8 cellular contexts compared by ENCODE assay signal in the genomic region with DNA sequence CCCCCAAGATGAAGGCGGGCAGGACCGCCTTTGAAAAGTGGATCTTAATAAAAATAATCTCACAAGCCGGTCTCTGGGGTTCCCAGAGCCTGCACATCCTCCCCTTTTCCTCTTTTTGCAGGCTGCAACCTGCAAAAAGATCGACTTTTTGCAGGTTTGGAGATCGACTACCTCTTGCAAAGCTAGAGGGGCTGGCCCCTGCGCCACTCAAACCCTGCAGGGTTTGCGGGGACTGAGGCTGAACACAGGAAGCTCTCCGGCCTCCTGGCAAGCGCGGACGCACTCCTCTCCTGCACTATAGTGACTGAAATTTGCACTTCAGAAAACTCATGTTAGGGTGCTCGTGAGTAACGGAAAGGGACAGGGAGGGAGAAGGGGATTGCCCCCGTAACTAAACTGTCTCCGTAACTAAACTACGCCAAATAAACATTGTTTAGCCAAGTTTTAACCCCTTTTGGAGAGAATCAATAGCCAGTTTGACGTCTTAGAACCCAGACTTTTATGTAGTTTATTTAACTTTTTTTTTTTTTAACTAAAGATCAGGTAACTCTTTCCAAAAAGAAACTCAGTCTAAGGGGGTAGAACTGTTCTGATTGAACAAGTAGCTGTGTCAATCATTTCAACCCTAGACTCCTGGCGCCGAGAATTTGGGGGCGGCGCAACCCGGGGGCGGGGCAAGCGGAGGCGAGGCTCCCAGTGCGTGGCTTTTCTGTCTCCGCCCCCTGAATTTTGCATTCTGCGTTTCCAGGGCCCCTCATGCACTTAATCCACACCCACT. TPM values are rescaled to one million over a fixed set of nuclear protein-coding genes. Genes with fewer than 3 reads are reported as not detected.
DNase-seq lines count a peak whose midpoint lies in the region; ATAC-seq, FAIRE-seq and TF ChIP-seq lines count a peak whose summit lies in the region.

No MANE protein-coding gene starts in this region.

- peak; percentile 72 for FAIRE-seq in endothelial cell of umbilical vein (lab: Jason Lieb, UNC)

- H3K9me1 ChIP-seq in endothelial cell of umbilical vein (replicated peaks; ENCODE audit: control insufficient read depth, extremely low read depth, insufficient read depth, low read length), result no peaks in the 10 kb centered on the region

- intact Hi-C loops in endothelial cell of umbilical vein (cut with micrococcal nuclease), result loop anchor here (5.0 kb wide), 1 partner anchor 529 kb away; no protein-coding TSS in a partner anchor
- intact Hi-C loops in mucosa of descending colon (cut with DNase I, micrococcal nuclease), result loop anchor here in 1 of 2 donors (10.0 kb wide), 2 partner anchors 372 to 472 kb away; no protein-coding TSS in a partner anchor

- no TSS peak for BruUV-seq in endothelial cell of umbilical vein (replicated peaks; lab: Mats Ljungman, UMichigan)

- no peak overlapping the region for H3K9ac ChIP-seq in endothelial cell of umbilical vein (replicated peaks; ENCODE audit: extremely low read depth, insufficient read depth, low read length)

- peak overlapping the region; percentile 9 to 84 (median 64) for H3K4me3 Mint-ChIP-seq in CD4-positive, CD25-positive, alpha-beta regulatory T cell

- peak overlapping the region; percentile 25 for H2AFZ ChIP-seq in endothelial cell of umbilical vein (ENCODE audit: low read depth, low read length)

- no peak overlapping the region for H3K4me3 ChIP-seq in CD4-positive, CD25-positive, alpha-beta regulatory T cell (ENCODE audit: low read depth, low read length)
- H3K4me3 ChIP-seq in endothelial cell of umbilical vein (replicated peaks in 1 of 3; ENCODE audit: insufficient read depth in 1 of 3, low read depth in 1 of 3, low read length in 3 of 3) (peak overlapping the region; percentile 31 to 55 (median 48)), mucosa of descending colon (no peak overlapping the region)

- H3K27ac Mint-ChIP-seq in CD4-positive, CD25-positive, alpha-beta regulatory T cell, result no peak overlapping the region

- no peaks in the 10 kb centered on the region for H3K79me2 ChIP-seq in endothelial cell of umbilical vein (ENCODE audit: control insufficient read depth, insufficient read depth, low read length)

- no peaks in the 10 kb centered on the region for H3K36me3 ChIP-seq in CD4-positive, CD25-positive, alpha-beta regulatory T cell (ENCODE audit: control insufficient read depth, insufficient read depth, low read length)
- H3K36me3 ChIP-seq in endothelial cell of umbilical vein (ENCODE audit: control insufficient read depth in 2 of 2, extremely low read depth in 1 of 2, insufficient read depth in 2 of 2, low read length in 2 of 2), result no peaks in the 10 kb centered on the region
- no peaks in the 10 kb centered on the region for H3K36me3 ChIP-seq in mucosa of descending colon (ENCODE audit: low read depth)

- POLR2A ChIA-PET in endothelial cell of umbilical vein (lab: Charles Lee), result no interaction called here

- peaks cover 0 to 4% (median 0%) of the 10 kb centered on the region in 7 donors for H3K9me3 Mint-ChIP-seq in CD4-positive, CD25-positive, alpha-beta regulatory T cell

- H3K4me1 Mint-ChIP-seq in CD4-positive, CD25-positive, alpha-beta regulatory T cell, result peaks cover 4 to 28% (median 10%) of the 10 kb centered on the region in 4 donors

- TF ChIP-seq POLR2A in endothelial cell of umbilical vein (IDR thresholded peaks at IDR 0.05; ENCODE audit: low read depth, low read length), result no peak

- CTCF ChIA-PET in endothelial cell of umbilical vein (lab: Charles Lee), result interaction anchor here (0.9 to 2.6 kb wide), 5 partner anchors 8 to 1093 kb away, joined by 3 to 14 read pairs (median 5); no protein-coding TSS in a partner anchor

- peak overlapping the region; percentile 79 for H3K4me2 ChIP-seq in endothelial cell of umbilical vein (ENCODE audit: insufficient read depth, low read length)

- peaks cover 26% of the 10 kb centered on the region for H3K4me1 ChIP-seq in CD4-positive, CD25-positive, alpha-beta regulatory T cell (ENCODE audit: control insufficient read depth, insufficient read depth, low read length, poor library complexity, severe bottlenecking)
- H3K4me1 ChIP-seq in endothelial cell of umbilical vein (ENCODE audit: control insufficient read depth, extremely low read depth, insufficient read depth, low read length) (peaks cover 20% of the 10 kb centered on the region), mucosa of descending colon (ENCODE audit: low read depth) (peaks cover 19% of the 10 kb centered on the region)

- dilution Hi-C loops in endothelial cell of umbilical vein (cut with MboI; ENCODE audit: extremely low pct_ligation_motif_present, low sequenced_read_pairs), result no loop called here

- H3K27me3 ChIP-seq in CD4-positive, CD25-positive, alpha-beta regulatory T cell (ENCODE audit: control insufficient read depth, insufficient read depth, low read length), result peaks cover 38% of the 10 kb centered on the region
- peaks cover 73 to 76% of the 10 kb centered on the region in 2 experiments for H3K27me3 ChIP-seq in endothelial cell of umbilical vein (ENCODE audit: control insufficient read depth in 2 of 2, insufficient read depth in 2 of 2, low read length in 2 of 2)

- TF ChIP-seq CTCF in endothelial cell of umbilical vein (IDR thresholded peaks at IDR 0.05; ENCODE audit: extremely low read depth in 1 of 2, insufficient read depth in 1 of 2, low read depth in 1 of 2, low read length in 2 of 2) (no peak), mucosa of descending colon (IDR thresholded peaks at IDR 0.05) (no peak)

- H3K36me3 Mint-ChIP-seq in CD4-positive, CD25-positive, alpha-beta regulatory T cell, result no peaks in the 10 kb centered on the region

- H3K9me3 ChIP-seq in CD4-positive, CD25-positive, alpha-beta regulatory T cell (ENCODE audit: control insufficient read depth in 2 of 2, low read length in 2 of 2), result no peaks in the 10 kb centered on the region
- no peaks in the 10 kb centered on the region for H3K9me3 ChIP-seq in endothelial cell of umbilical vein (replicated peaks; ENCODE audit: control insufficient read depth, insufficient read depth, low read length)
- no peaks in the 10 kb centered on the region for H3K9me3 ChIP-seq in mucosa of descending colon

- peaks cover 86% of the 10 kb centered on the region for H3K27me3 Mint-ChIP-seq in CD4-positive, CD25-positive, alpha-beta regulatory T cell

- peak in 1 of 3 donors; percentile 54 for DNase-seq in CD4-positive, CD25-positive, alpha-beta regulatory T cell
- DNase-seq in NCI-H69 (lab: John Stamatoyannopoulos, UW) (peak; percentile 94), endothelial cell of umbilical vein (ENCODE audit: low read depth, low spot score) (peak; percentile 46), mucosa of descending colon (peak in 2 of 3 donors; percentile 75 to 78)
- DNase-seq in activated CD8-positive, alpha-beta memory T cell treated with anti-CD3 and anti-CD28 coated beads, Interleukin-2, amount 50 U/mL, for 48 hours, result peak; percentile 85
- peak; percentile 69 for DNase-seq in stimulated activated CD8-positive, alpha-beta memory T cell treated with anti-CD3 and anti-CD28 coated beads, Interleukin-4, amount 100 ng/mL, for 24 hours (ENCODE audit: low read depth)

- peak in 1 of 2 donors; percentile 13 for ATAC-seq in CD4-positive, CD25-positive, alpha-beta regulatory T cell (ENCODE audit: low read depth in 2 of 2)
- peak; percentile 55 for ATAC-seq in HG02798 (IDR thresholded peaks at IDR 0.05; ENCODE audit: poor library complexity, unreplicated experiment)
- peak; percentile 49 for ATAC-seq in mucosa of descending colon
- ATAC-seq in HG03469 (IDR thresholded peaks at IDR 0.05; ENCODE audit: unreplicated experiment), result no peak

- no peaks in the 10 kb centered on the region for H4K20me1 ChIP-seq in endothelial cell of umbilical vein (replicated peaks; ENCODE audit: control insufficient read depth, extremely low read depth, insufficient read depth, low read length)

- no peak overlapping the region for H3K27ac ChIP-seq in CD4-positive, CD25-positive, alpha-beta regulatory T cell (ENCODE audit: insufficient read depth, low read length, poor library complexity, severe bottlenecking)
- H3K27ac ChIP-seq in endothelial cell of umbilical vein (ENCODE audit: insufficient read depth, low read depth, low read length), result no peak overlapping the region

TF ChIP-seq in endothelial cell of umbilical vein, 7 proteins besides CTCF, POLR2A, EP300 and RAD21:
- TF ChIP-seq EZH2 (IDR thresholded peaks at IDR 0.05; ENCODE audit: borderline replicate concordance, low read depth, low read length, severe bottlenecking), result peak; percentile 40
- TF ChIP-seq MYC (IDR thresholded peaks at IDR 0.05; ENCODE audit: low read depth, low read length), result no peak
- TF ChIP-seq MAX (IDR thresholded peaks at IDR 0.05; ENCODE audit: insufficient read depth, insufficient read length), result no peak
TF ChIP-seq in endothelial cell of umbilical vein: peak in this region for 1.

RNA-seq across cellular contexts. Expression of gene IGFBP5, which starts 2.5 kb away (rescaled TPM):
- total RNA-seq in CD4-positive, CD25-positive, alpha-beta regulatory T cell, result 0.05 TPM
- not detected for polyA plus RNA-seq in CD4-positive, CD25-positive, alpha-beta regulatory T cell
- 0.05 TPM in 1 of 2 replicates, not detected in the other for total RNA-seq in endothelial cell of umbilical vein
- 0.03 and 0.06 TPM in 2 replicates for polyA plus RNA-seq in endothelial cell of umbilical vein
- 0.17 and 0.18 TPM in 2 replicates for polyA plus RNA-seq in endothelial cell of umbilical vein (2011; cell fraction: cytosol; rRNA removed)
- polyA plus RNA-seq in endothelial cell of umbilical vein (2011; cell fraction: nucleus; rRNA removed), result 0.11 TPM in 1 of 2 replicates, not detected in the other
- polyA plus RNA-seq in endothelial cell of umbilical vein (2012), result 0.05 and 0.10 TPM in 2 replicates
- not detected in 2 replicates for polyA minus RNA-seq in endothelial cell of umbilical vein
- polyA minus RNA-seq in endothelial cell of umbilical vein (2011; cell fraction: cytosol; rRNA and poly(A)+ RNA removed), result not detected
- polyA minus RNA-seq in endothelial cell of umbilical vein (2011; cell fraction: nucleus; rRNA and poly(A)+ RNA removed), result 0.34 TPM in 1 of 2 replicates, not detected in the other
- total RNA-seq in mucosa of descending colon, result 100 to 1,000 TPM in 1 of 3 donors, 10 to 100 TPM in 2; 36.4 to 628 (median 95.9) TPM

RNA-seq across cellular contexts. Expression of gene IGFBP2, which starts 59.6 kb away (rescaled TPM):
- total RNA-seq in CD4-positive, CD25-positive, alpha-beta regulatory T cell, result not detected
- polyA plus RNA-seq in CD4-positive, CD25-positive, alpha-beta regulatory T cell, result not detected
- total RNA-seq in endothelial cell of umbilical vein (212 and 229 TPM in 2 replicates), mucosa of descending colon (10 to 100 TPM; 26.7 to 62.1 (median 57.2) TPM)
- polyA plus RNA-seq in endothelial cell of umbilical vein, result 261 and 387 TPM in 2 replicates
- polyA plus RNA-seq in endothelial cell of umbilical vein (2011; cell fraction: cytosol; rRNA removed), result 176 and 229 TPM in 2 replicates
- polyA plus RNA-seq in endothelial cell of umbilical vein (2011; cell fraction: nucleus; rRNA removed), result 67.7 and 72.0 TPM in 2 replicates
- 165 and 239 TPM in 2 replicates for polyA plus RNA-seq in endothelial cell of umbilical vein (2012)
- 54.2 and 57.8 TPM in 2 replicates for polyA minus RNA-seq in endothelial cell of umbilical vein
- not detected for polyA minus RNA-seq in endothelial cell of umbilical vein (2011; cell fraction: cytosol; rRNA and poly(A)+ RNA removed)
- 9.4 and 17.5 TPM in 2 replicates for polyA minus RNA-seq in endothelial cell of umbilical vein (2011; cell fraction: nucleus; rRNA and poly(A)+ RNA removed)

Comparison
In these comparisons a context has a peak if more than half of its experiments do, and no peak if none do; other contexts are left out.
1. H3K4me3 ChIP-seq: peak in endothelial cell of umbilical vein (3 of 3); none in CD4-positive, CD25-positive, alpha-beta regulatory T cell (single experiment) and mucosa of descending colon (single experiment).
2. RNA of gene IGFBP5, which starts 2.5 kb away (total RNA-seq): 36.4 to 628 TPM in mucosa of descending colon; 0.05 TPM in CD4-positive, CD25-positive, alpha-beta regulatory T cell (single experiment) and 0.05 TPM in endothelial cell of umbilical vein; every median in the first group is over 10 times any median in the second.
3. RNA of gene IGFBP2, which starts 59.6 kb away (total RNA-seq): 212 to 229 TPM in endothelial cell of umbilical vein and 26.7 to 62.1 TPM in mucosa of descending colon; not detected in CD4-positive, CD25-positive, alpha-beta regulatory T cell (single experiment); every median in the first group is over 10 times any median in the second.